Comparison of ENCODE assay signal across 21 cellular contexts in genomic region chr16:24445216-24445615, GRCh38.
A peak's percentile ranks its signal among the peaks of the same experiment; 100 is the strongest.
DNase-seq lines count a peak whose midpoint lies in the region; ATAC-seq, FAIRE-seq and TF ChIP-seq lines count a peak whose summit lies in the region.
"Had no signal": no experiment of that assay in that cellular context is flagged by ENCODE, and none has a peak within 500 bp of the region (broad histone marks: within the 10 kb centered on the region; RNA-seq: fewer than 3 reads in every experiment).

No MANE protein-coding gene starts in this region.

- no peaks in the 10 kb centered on the region for H3K36me3 Mint-ChIP-seq in activated naive CD8-positive, alpha-beta T cell treated with anti-CD3 and anti-CD28 coated beads for 36 hours
- H3K36me3 Mint-ChIP-seq: CD8-positive, alpha-beta T cell had no signal

- no peaks in the 10 kb centered on the region for H3K9me1 ChIP-seq in IMR-90 (ENCODE audit: insufficient read depth, low read length)

- H3K9me3 Mint-ChIP-seq in activated naive CD8-positive, alpha-beta T cell treated with anti-CD3 and anti-CD28 coated beads for 36 hours: no peaks in the 10 kb centered on the region
- H3K9me3 Mint-ChIP-seq: CD4-positive, alpha-beta T cell; CD8-positive, alpha-beta T cell had no signal

- H4K5ac ChIP-seq in IMR-90 (ENCODE audit: low read depth, low read length): no peak overlapping the region
- no peak overlapping the region for H4K5ac ChIP-seq in H1 (ENCODE audit: insufficient read length, low read depth, low read length)

- no peak overlapping the region for H3K4ac ChIP-seq in IMR-90 (ENCODE audit: low read depth, low read length)
- no peak overlapping the region for H3K4ac ChIP-seq in H1 (replicated peaks; ENCODE audit: insufficient read length, low read depth, low read length)

- H4K8ac ChIP-seq in IMR-90 (ENCODE audit: low read depth in 2 of 2, low read length in 2 of 2) (no peak overlapping the region), H1 (ENCODE audit: extremely low read depth, insufficient read depth, low read length) (no peak overlapping the region)

- no peak overlapping the region for H2BK20ac ChIP-seq in IMR-90 (ENCODE audit: low read depth, low read length)
- H2BK20ac ChIP-seq in H1 (ENCODE audit: low read length): 0 out of 2 replicates have a peak overlapping the region, but pooled peaks have one; percentile 43

- WGBS in A549 (ENCODE audit: missing lambda C conversion rate): 90% methylated on average over 8 of the region's 8 CpGs
- 85% methylated on average over 2 of the region's 8 CpGs; no CpG with 5 or more reads in 1 of the 2 experiments for WGBS in IMR-90 (ENCODE audit: extremely low coverage in 2 of 2, insufficient read length in 1 of 2), 2 experiments
- WGBS in H1 (ENCODE audit: extremely low coverage in 1 of 2, insufficient coverage in 1 of 2, insufficient read length in 1 of 2, insufficient replicate concordance in 2 of 2, low coverage in 1 of 2, low lambda C conversion rate in 2 of 2, missing lambda C conversion rate in 1 of 2), 2 experiments: 90% methylated on average over 8 of the region's 8 CpGs; no CpG with 5 or more reads in 1 of the 2 experiments

- H3K4me1 ChIP-seq in A549 (no peaks in the 10 kb centered on the region), IMR-90 (ENCODE audit: control insufficient read depth, insufficient read depth, low read length) (no peaks in the 10 kb centered on the region), H1 (replicated peaks in 1 of 4; ENCODE audit: control insufficient read depth in 3 of 4, insufficient read depth in 4 of 4, low read length in 3 of 4) (no peaks in the 10 kb centered on the region; a peak in 2 of 7 replicates)
- H3K4me1 ChIP-seq: Caco-2 had no signal

- H3K79me2 ChIP-seq in H1 (ENCODE audit: control insufficient read depth in 1 of 2, insufficient read depth in 2 of 2, low read length in 2 of 2): no peaks in the 10 kb centered on the region

- H3K4me3 Mint-ChIP-seq in activated naive CD8-positive, alpha-beta T cell treated with anti-CD3 and anti-CD28 coated beads for 36 hours: no peak overlapping the region
- H3K4me3 Mint-ChIP-seq: B cell; CD4-positive, alpha-beta T cell; CD8-positive, alpha-beta T cell had no signal

- H3K4me3 ChIP-seq in A549 (no peak overlapping the region), IMR-90 (ENCODE audit: insufficient read depth, low read depth, low read length) (no peak overlapping the region), H1 (ENCODE audit: extremely low read depth in 1 of 4, insufficient read depth in 2 of 4, low read depth in 3 of 4, low read length in 4 of 4) (no peak overlapping the region)
- H3K4me3 ChIP-seq: BLaER1 treated with 17β-estradiol and CSF1 and Interleukin-3, amounts not matched to agents 10 nM and 100 nM had no signal

- H3K4me2 ChIP-seq in A549 (no peak overlapping the region), IMR-90 (ENCODE audit: low read depth, low read length) (no peak overlapping the region), H1 (ENCODE audit: insufficient read depth in 1 of 2, low read depth in 2 of 2, low read length in 2 of 2) (no peak overlapping the region)
- H3K4me2 ChIP-seq: BLaER1 treated with 17β-estradiol and CSF1 and Interleukin-3, amounts not matched to agents 10 nM and 100 nM had no signal

- dilution Hi-C loops in IMR-90 (cut with HindIII; ENCODE audit: low sequenced_read_pairs, unreplicated experiment): no loop called here

- H2BK5ac ChIP-seq in IMR-90 (ENCODE audit: low read depth, low read length, poor library complexity, severe bottlenecking) (no peak overlapping the region), H1 (ENCODE audit: low read depth, low read length) (no peak overlapping the region)

- H4K20me1 ChIP-seq in IMR-90 (ENCODE audit: insufficient read depth, low read length): no peaks in the 10 kb centered on the region
- no peaks in the 10 kb centered on the region for H4K20me1 ChIP-seq in H1 (replicated peaks in 1 of 2; ENCODE audit: control insufficient read depth in 1 of 2, insufficient read depth in 2 of 2, low read length in 2 of 2)
- H4K20me1 ChIP-seq: BLaER1 treated with 17β-estradiol and CSF1 and Interleukin-3, amounts not matched to agents 10 nM and 100 nM had no signal

- H3K56ac ChIP-seq in IMR-90 (ENCODE audit: extremely low read depth, insufficient read depth, low read length): no peak overlapping the region
- H3K56ac ChIP-seq in H1 (replicated peaks; ENCODE audit: insufficient read length, low read depth, low read length): no peak overlapping the region

- no peaks in the 10 kb centered on the region for H3K27me3 ChIP-seq in IMR-90 (ENCODE audit: control insufficient read depth, insufficient read depth, low read length)
- no peaks in the 10 kb centered on the region for H3K27me3 ChIP-seq in H1 (replicated peaks in 1 of 4; ENCODE audit: control insufficient read depth in 3 of 4, extremely low read depth in 1 of 4, insufficient read depth in 3 of 4, low read length in 3 of 4)
- H3K27me3 ChIP-seq: BLaER1 treated with 17β-estradiol and CSF1 and Interleukin-3, amounts not matched to agents 10 nM and 100 nM had no signal

- TF ChIP-seq EP300 in A549 (IDR thresholded peaks at IDR 0.05) (no peak), H1 (IDR thresholded peaks at IDR 0.05; ENCODE audit: borderline replicate concordance in 1 of 2, low read depth in 2 of 2, low read length in 2 of 2) (no peak)

- no peak overlapping the region for H2AFZ ChIP-seq in IMR-90 (replicated peaks; ENCODE audit: low read length, poor library complexity)
- H2AFZ ChIP-seq in H1 (ENCODE audit: low read length): no peak overlapping the region

- H3K18ac ChIP-seq in IMR-90 (ENCODE audit: low read depth, low read length) (no peak overlapping the region), H1 (ENCODE audit: extremely low read depth, low read length) (no peak overlapping the region)

- no peak for TF ChIP-seq RAD21 in A549 (conservative IDR thresholded peaks at IDR 0.05 in 1 of 2, IDR thresholded peaks at IDR 0.05 in 1 of 2)
- no peak for TF ChIP-seq RAD21 in IMR-90 (IDR thresholded peaks at IDR 0.05; ENCODE audit: low read length)
- no peak for TF ChIP-seq RAD21 in H1 (IDR thresholded peaks at IDR 0.05 in 1 of 2, conservative IDR thresholded peaks at IDR 0.05 in 1 of 2; ENCODE audit: low read depth in 2 of 2, low read length in 2 of 2)

- FAIRE-seq in A549 (lab: Jason Lieb, UNC) (no peak), H1 (lab: Jason Lieb, UNC) (no peak)
- FAIRE-seq: A204.1, D721Med, G401.6, GM12891, GM19239 had no signal

- intact Hi-C loops in IMR-90 (cut with micrococcal nuclease): no loop called here

- H3K14ac ChIP-seq in IMR-90 (replicated peaks; ENCODE audit: low read depth, low read length) (no peak overlapping the region), H1 (ENCODE audit: insufficient read length) (no peak overlapping the region)

- DNase-seq in A549 (ENCODE audit: low read depth in 1 of 2, low spot score in 1 of 2) (no peak), IMR-90 (no peak), H1 (ENCODE audit: low read depth in 1 of 2, low spot score in 2 of 2) (no peak), omental fat pad (ENCODE audit: low spot score) (no peak)
- no peak for DNase-seq in activated naive CD8-positive, alpha-beta T cell treated with anti-CD3 and anti-CD28 coated beads for 36 hours
- DNase-seq: 8988T; AML-193; Caco-2; Calu3; CD4-positive, alpha-beta T cell; CD8-positive, alpha-beta T cell; DMS79 treated with DMSO at 0.1 percent for 48 hours; GF-D8 had no signal

- no peaks in the 10 kb centered on the region for H3K9me3 ChIP-seq in A549
- H3K9me3 ChIP-seq in IMR-90 (ENCODE audit: control insufficient read depth, insufficient read depth, low read length): no peaks in the 10 kb centered on the region
- peaks cover 9 to 12% of the 10 kb centered on the region in 2 experiments for H3K9me3 ChIP-seq in H1 (ENCODE audit: insufficient read depth in 2 of 2, low read depth in 1 of 2, low read length in 1 of 2)
- H3K9me3 ChIP-seq: Caco-2 had no signal

- H3K23ac ChIP-seq in IMR-90 (ENCODE audit: low read depth, low read length): no peak overlapping the region
- H3K23ac ChIP-seq in H1 (ENCODE audit: insufficient read length): no peak overlapping the region

- H3K27ac Mint-ChIP-seq in activated naive CD8-positive, alpha-beta T cell treated with anti-CD3 and anti-CD28 coated beads for 36 hours: no peak overlapping the region
- H3K27ac Mint-ChIP-seq: B cell; CD4-positive, alpha-beta T cell; CD8-positive, alpha-beta T cell had no signal

- H4K91ac ChIP-seq in IMR-90 (ENCODE audit: insufficient read depth, low read depth, low read length) (no peak overlapping the region), H1 (replicated peaks; ENCODE audit: insufficient read length, low read length) (no peak overlapping the region)

- no peaks in the 10 kb centered on the region for H3K4me1 Mint-ChIP-seq in activated naive CD8-positive, alpha-beta T cell treated with anti-CD3 and anti-CD28 coated beads for 36 hours
- H3K4me1 Mint-ChIP-seq: B cell had no signal

- no TSS peak for BruUV-seq in IMR-90 (replicated peaks; lab: Mats Ljungman, UMichigan)

- H2AK9ac ChIP-seq in IMR-90 (replicated peaks; ENCODE audit: low read depth, low read length, poor library complexity): no peak overlapping the region

- H2BK120ac ChIP-seq in IMR-90 (ENCODE audit: low read depth, low read length) (no peak overlapping the region), H1 (replicated peaks; ENCODE audit: low read depth, low read length) (no peak overlapping the region)

- POLR2A ChIA-PET in A549 (lab: Yijun Ruan, JAX): no interaction called here
- POLR2A ChIA-PET in IMR-90 (lab: Charles Lee; ENCODE audit: unreplicated experiment): no interaction called here
- POLR2A ChIA-PET in H1 (lab: Charles Lee; ENCODE audit: partially characterized antibody): no interaction called here

- H2BK12ac ChIP-seq in H1 (ENCODE audit: low read depth, low read length): no peak overlapping the region

- no peaks in the 10 kb centered on the region for H3K27me3 Mint-ChIP-seq in activated naive CD8-positive, alpha-beta T cell treated with anti-CD3 and anti-CD28 coated beads for 36 hours

- H2AK5ac ChIP-seq in IMR-90 (ENCODE audit: low read depth, low read length): no peak overlapping the region
- no peak overlapping the region for H2AK5ac ChIP-seq in H1 (ENCODE audit: low read depth, low read length)

- TF ChIP-seq CTCF in A549 (IDR thresholded peaks at IDR 0.05): no peak
- TF ChIP-seq CTCF in IMR-90 (conservative IDR thresholded peaks at IDR 0.05; ENCODE audit: low read depth, low read length): no peak
- TF ChIP-seq CTCF in H1 (IDR thresholded peaks at IDR 0.05; ENCODE audit: control extremely low read depth in 1 of 3, insufficient read depth in 1 of 3, low read depth in 1 of 3, low read length in 3 of 3): no peak
- TF ChIP-seq CTCF in omental fat pad (IDR thresholded peaks at IDR 0.05): no peak

- no peak for TF ChIP-seq POLR2A in A549 (IDR thresholded peaks at IDR 0.05; ENCODE audit: low read length)
- TF ChIP-seq POLR2A in IMR-90 (IDR thresholded peaks at IDR 0.05; ENCODE audit: low read depth, low read length): no peak
- TF ChIP-seq POLR2A in H1 (IDR thresholded peaks at IDR 0.05; ENCODE audit: control extremely low read depth in 1 of 2, low read depth in 2 of 2, low read length in 2 of 2): no peak

- no peak overlapping the region for H2BK15ac ChIP-seq in IMR-90 (ENCODE audit: low read depth, low read length)
- no peak overlapping the region for H2BK15ac ChIP-seq in H1 (ENCODE audit: low read length)

- in situ Hi-C loops in IMR-90 (cut with MboI; ENCODE audit: low sequenced_read_pairs): no loop called here

- H3K36me3 ChIP-seq in IMR-90 (ENCODE audit: control insufficient read depth, insufficient read depth, low read length) (no peaks in the 10 kb centered on the region), H1 (ENCODE audit: control insufficient read depth in 2 of 4, insufficient read depth in 4 of 4, low read length in 3 of 4) (no peaks in the 10 kb centered on the region)
- H3K36me3 ChIP-seq: BLaER1 treated with 17β-estradiol and CSF1 and Interleukin-3, amounts not matched to agents 10 nM and 100 nM had no signal

- H3K79me1 ChIP-seq in IMR-90 (ENCODE audit: low read depth in 1 of 2, low read length in 2 of 2): no peaks in the 10 kb centered on the region
- H3K79me1 ChIP-seq in H1 (ENCODE audit: low read depth, low read length): no peaks in the 10 kb centered on the region

- H3K9ac ChIP-seq in IMR-90 (ENCODE audit: low read depth, low read length) (no peak overlapping the region), H1 (replicated peaks in 1 of 4; ENCODE audit: extremely low read depth in 1 of 4, low read depth in 3 of 4, low read length in 3 of 4) (no peak overlapping the region)
- H3K9ac ChIP-seq: BLaER1 treated with 17β-estradiol and CSF1 and Interleukin-3, amounts not matched to agents 10 nM and 100 nM had no signal

- no peak overlapping the region for H3K27ac ChIP-seq in A549
- H3K27ac ChIP-seq in IMR-90 (ENCODE audit: insufficient read depth, low read length): no peak overlapping the region
- no peak overlapping the region for H3K27ac ChIP-seq in H1 (ENCODE audit: low read depth, low read length)
- H3K27ac ChIP-seq: BLaER1 treated with 17β-estradiol and CSF1 and Interleukin-3, amounts not matched to agents 10 nM and 100 nM; C4-2B had no signal

- ATAC-seq in A549: no peak
- ATAC-seq in IMR-90 (ENCODE audit: low read depth): no peak
- ATAC-seq in omental fat pad (ENCODE audit: low FRiP score): no peak
- ATAC-seq: CD8-positive, alpha-beta T cell had no signal

- CTCF ChIA-PET in A549 (lab: Yijun Ruan, JAX) (no interaction called here), IMR-90 (lab: Yijun Ruan, JAX) (no interaction called here), H1 (lab: Charles Lee; ENCODE audit: partially characterized antibody) (no interaction called here)

- no peaks in the 10 kb centered on the region for H3K23me2 ChIP-seq in H1 (ENCODE audit: low read depth, low read length)

Comparison
In these comparisons a context has a peak if more than half of its experiments do, and no peak if none do; other contexts are left out.
1. Of the 18 proteins assayed by ChIP-seq in both H1 and A549: peak only in H1: none; only in A549: MAFK; in both: none; in neither: 17.